In the genomic region with DNA sequence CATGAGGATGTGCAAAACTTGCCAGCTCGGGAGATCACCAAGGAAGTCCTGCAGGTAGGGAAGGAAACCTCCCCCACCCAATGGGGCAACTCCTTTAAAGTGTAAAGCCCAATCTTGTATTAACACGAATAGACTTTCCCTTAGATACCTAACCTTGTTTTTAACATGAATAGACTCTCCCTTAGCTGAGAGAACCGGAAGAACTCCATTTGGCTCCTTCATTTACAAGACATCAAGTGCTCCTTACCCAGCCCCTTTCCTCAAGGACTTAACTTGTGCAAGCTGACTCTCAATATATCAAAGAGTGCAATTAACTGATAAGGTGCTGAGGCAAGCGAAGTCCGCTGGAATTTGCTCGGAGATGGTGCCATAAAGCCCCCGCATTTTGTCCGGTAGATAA, we compare ENCODE assay signal across 2 cellular contexts.
TF ChIP-seq lines count a peak whose summit lies in the region.

No MANE protein-coding gene starts in this region.

TF ChIP-seq in GM23338, 12 proteins besides CTCF, POLR2A, EP300 and RAD21:
- no peak for TF ChIP-seq REST (IDR thresholded peaks at IDR 0.05; ENCODE audit: unreplicated experiment)
- peak; percentile 86 for TF ChIP-seq NANOG (IDR thresholded peaks at IDR 0.05; ENCODE audit: borderline replicate concordance)
- peak; percentile 44 for TF ChIP-seq JUNB (IDR thresholded peaks at IDR 0.05; ENCODE audit: unreplicated experiment)

TF ChIP-seq in WTC11, 78 proteins besides CTCF, POLR2A, EP300 and RAD21 (continued from another document):
- TF ChIP-seq, protein P1, sequence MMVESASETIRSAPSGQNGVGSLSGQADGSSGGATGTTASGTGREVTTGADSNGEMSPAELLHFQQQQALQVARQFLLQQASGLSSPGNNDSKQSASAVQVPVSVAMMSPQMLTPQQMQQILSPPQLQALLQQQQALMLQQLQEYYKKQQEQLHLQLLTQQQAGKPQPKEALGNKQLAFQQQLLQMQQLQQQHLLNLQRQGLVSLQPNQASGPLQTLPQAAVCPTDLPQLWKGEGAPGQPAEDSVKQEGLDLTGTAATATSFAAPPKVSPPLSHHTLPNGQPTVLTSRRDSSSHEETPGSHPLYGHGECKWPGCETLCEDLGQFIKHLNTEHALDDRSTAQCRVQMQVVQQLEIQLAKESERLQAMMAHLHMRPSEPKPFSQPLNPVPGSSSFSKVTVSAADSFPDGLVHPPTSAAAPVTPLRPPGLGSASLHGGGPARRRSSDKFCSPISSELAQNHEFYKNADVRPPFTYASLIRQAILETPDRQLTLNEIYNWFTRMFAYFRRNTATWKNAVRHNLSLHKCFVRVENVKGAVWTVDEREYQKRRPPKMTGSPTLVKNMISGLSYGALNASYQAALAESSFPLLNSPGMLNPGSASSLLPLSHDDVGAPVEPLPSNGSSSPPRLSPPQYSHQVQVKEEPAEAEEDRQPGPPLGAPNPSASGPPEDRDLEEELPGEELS (CRISPR knock-in tag; IDR thresholded peaks at IDR 0.05): no peak
- TF ChIP-seq CDX4 (CRISPR knock-in tag; IDR thresholded peaks at IDR 0.05; ENCODE audit: borderline replicate concordance): no peak
TF ChIP-seq in WTC11: peak in this region for 0.
